1 cellular context compared by ENCODE assay signal in the genomic region with DNA sequence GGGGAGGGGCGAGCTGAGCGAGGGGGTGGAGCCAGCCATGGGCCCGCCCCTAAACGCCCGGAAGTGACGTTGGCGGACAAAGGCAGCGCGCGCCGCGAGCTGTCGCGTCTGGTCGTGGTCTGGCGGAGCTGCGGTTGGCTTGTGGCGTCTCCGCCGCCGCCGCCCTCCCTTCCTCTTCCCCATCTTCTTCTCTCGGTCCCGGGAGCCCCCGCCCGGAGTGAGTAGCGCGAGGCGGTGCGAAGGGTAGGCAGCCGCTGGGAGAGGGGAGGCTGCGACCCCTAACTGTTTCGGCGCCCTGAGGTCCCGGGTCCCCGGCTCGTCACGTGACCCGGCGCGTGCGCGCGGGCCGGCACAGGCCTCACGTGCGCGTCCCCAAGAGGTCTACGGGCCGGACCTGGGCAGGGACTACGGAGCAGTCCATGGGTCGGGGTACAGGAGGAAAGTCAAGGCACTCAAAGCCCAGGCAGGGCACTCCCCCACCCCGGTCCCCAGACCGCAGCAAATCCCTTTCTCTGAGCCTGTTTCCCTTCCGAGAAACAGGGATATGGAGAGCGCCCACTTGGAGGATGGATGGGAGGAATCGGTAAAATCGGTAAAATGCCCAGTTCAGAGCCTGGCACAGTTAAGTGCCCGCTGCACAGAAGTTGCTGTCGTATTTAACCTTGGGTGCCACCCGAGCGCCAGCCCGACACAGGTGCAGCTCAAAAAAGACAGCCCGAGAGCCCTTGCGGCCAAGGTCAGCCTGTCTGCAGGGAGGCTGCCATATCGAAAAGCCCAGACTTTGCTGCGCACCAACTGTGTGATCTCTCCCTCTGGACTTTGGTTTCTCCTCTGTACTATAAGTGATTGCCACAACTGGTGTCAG.
TF ChIP-seq lines count a peak whose summit lies in the region.

A gene with protein sequence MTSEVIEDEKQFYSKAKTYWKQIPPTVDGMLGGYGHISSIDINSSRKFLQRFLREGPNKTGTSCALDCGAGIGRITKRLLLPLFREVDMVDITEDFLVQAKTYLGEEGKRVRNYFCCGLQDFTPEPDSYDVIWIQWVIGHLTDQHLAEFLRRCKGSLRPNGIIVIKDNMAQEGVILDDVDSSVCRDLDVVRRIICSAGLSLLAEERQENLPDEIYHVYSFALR (plus strand): TSS at position 85 of the 865 bp plus-strand sequence. CDS start 6,541 bp downstream, outside the sequence.

TF ChIP-seq in Ishikawa, 13 proteins besides CTCF, POLR2A, EP300 and RAD21 (continued from another document):
- TF ChIP-seq, protein P1, sequence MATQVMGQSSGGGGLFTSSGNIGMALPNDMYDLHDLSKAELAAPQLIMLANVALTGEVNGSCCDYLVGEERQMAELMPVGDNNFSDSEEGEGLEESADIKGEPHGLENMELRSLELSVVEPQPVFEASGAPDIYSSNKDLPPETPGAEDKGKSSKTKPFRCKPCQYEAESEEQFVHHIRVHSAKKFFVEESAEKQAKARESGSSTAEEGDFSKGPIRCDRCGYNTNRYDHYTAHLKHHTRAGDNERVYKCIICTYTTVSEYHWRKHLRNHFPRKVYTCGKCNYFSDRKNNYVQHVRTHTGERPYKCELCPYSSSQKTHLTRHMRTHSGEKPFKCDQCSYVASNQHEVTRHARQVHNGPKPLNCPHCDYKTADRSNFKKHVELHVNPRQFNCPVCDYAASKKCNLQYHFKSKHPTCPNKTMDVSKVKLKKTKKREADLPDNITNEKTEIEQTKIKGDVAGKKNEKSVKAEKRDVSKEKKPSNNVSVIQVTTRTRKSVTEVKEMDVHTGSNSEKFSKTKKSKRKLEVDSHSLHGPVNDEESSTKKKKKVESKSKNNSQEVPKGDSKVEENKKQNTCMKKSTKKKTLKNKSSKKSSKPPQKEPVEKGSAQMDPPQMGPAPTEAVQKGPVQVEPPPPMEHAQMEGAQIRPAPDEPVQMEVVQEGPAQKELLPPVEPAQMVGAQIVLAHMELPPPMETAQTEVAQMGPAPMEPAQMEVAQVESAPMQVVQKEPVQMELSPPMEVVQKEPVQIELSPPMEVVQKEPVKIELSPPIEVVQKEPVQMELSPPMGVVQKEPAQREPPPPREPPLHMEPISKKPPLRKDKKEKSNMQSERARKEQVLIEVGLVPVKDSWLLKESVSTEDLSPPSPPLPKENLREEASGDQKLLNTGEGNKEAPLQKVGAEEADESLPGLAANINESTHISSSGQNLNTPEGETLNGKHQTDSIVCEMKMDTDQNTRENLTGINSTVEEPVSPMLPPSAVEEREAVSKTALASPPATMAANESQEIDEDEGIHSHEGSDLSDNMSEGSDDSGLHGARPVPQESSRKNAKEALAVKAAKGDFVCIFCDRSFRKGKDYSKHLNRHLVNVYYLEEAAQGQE (IDR thresholded peaks at IDR 0.05; ENCODE audit: low read depth), result no peak
